32 cellular contexts compared by ENCODE assay signal in the genomic region with DNA sequence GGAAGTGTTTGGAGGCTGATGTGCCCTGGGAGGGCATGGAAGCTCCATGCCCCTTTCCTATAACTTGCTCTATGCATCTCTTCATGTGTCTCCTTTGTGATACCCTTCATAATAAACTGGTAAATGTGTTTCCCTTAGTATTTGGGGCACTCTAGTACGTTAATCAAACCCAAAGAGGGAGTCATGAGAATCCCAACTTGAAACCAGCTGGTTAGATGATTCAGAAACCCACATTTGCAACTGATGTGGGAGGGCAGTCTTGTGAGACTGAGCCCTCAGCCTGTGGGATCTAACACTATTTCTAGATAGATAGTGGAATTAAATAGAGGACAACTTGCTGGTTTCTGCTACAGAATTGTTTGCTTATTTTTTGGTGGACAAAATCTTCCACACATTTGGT. TPM values are rescaled to one million over a fixed set of nuclear protein-coding genes. Genes with fewer than 3 reads are reported as not detected.
DNase-seq lines count a peak whose midpoint lies in the region; ATAC-seq and TF ChIP-seq lines count a peak whose summit lies in the region.
"Had no signal": no experiment of that assay in that cellular context is flagged by ENCODE, and none has a peak within 500 bp of the region (broad histone marks: within the 10 kb centered on the region; RNA-seq: fewer than 3 reads in every experiment).

No MANE protein-coding gene starts in this region.

- H3K4me1 Mint-ChIP-seq in activated naive CD8-positive, alpha-beta T cell treated with anti-CD3 and anti-CD28 coated beads for 36 hours = peaks cover 9% of the 10 kb centered on the region
- H3K4me1 Mint-ChIP-seq: central memory CD8-positive, alpha-beta T cell; nephron progenitor cell had no signal

- TF ChIP-seq CTCF in osteoblast (IDR thresholded peaks at IDR 0.05; ENCODE audit: extremely low read depth, low read depth, low read length) (no peak), prostate gland (IDR thresholded peaks at IDR 0.05) (no peak), BE2C (IDR thresholded peaks at IDR 0.05; ENCODE audit: low read depth, low read length) (no peak)

- no peaks in the 10 kb centered on the region for H4K20me1 ChIP-seq in osteoblast (ENCODE audit: insufficient read depth, low read length)

- 69% methylated on average over 1 of the region's 1 CpG for WGBS in prostate gland

- H3K27ac Mint-ChIP-seq in activated naive CD8-positive, alpha-beta T cell treated with anti-CD3 and anti-CD28 coated beads for 36 hours = peak overlapping the region; percentile 31
- H3K27ac Mint-ChIP-seq: nephron progenitor cell had no signal

- H3K4me3 Mint-ChIP-seq in activated naive CD8-positive, alpha-beta T cell treated with anti-CD3 and anti-CD28 coated beads for 36 hours = no peak overlapping the region
- H3K4me3 Mint-ChIP-seq: activated T-cell treated with anti-CD3 and anti-CD28 coated beads, Interleukin-2, amount 50 U/mL, for 24 hours; central memory CD8-positive, alpha-beta T cell; nephron progenitor cell had no signal

- peak; percentile 74 for DNase-seq in HS-5 (ENCODE audit: low read depth)
- DNase-seq in activated naive CD8-positive, alpha-beta T cell treated with anti-CD3 and anti-CD28 coated beads for 36 hours = no peak
- DNase-seq in osteoblast (ENCODE audit: insufficient read length, low spot score, missing footprints) = no peak
- no peak for DNase-seq in prostate gland (ENCODE audit: low spot score)
- DNase-seq in BE2C = no peak
- DNase-seq: activated CD4-positive, alpha-beta T cell treated with anti-CD3 and anti-CD28 coated beads, Interleukin-2, amount 50 U/mL, for 1 hour; activated naive CD4-positive, alpha-beta T cell treated with Interleukin-2 at 50 U/mL for 16 hours; activated T-cell treated with anti-CD3 and anti-CD28 coated beads, Interleukin-2, amount 50 U/mL, for 24 hours; adrenal gland; dermis blood vessel endothelial cell; Karpas-422; mammary epithelial cell; MV-4-11; NCI-H1436; NCI-H2081; NCI-H526 treated with DMSO at 0.1 percent for 48 hours; nephron progenitor cell; stimulated activated CD4-positive, alpha-beta T cell treated with anti-CD3 and anti-CD28 coated beads, Interleukin-15, amount 100 ng/mL, for 24 hours; stimulated activated CD4-positive, alpha-beta T cell treated with anti-CD3 and anti-CD28 coated beads, Interleukin-4, amount 100 ng/mL, for 4 hours; T1000 had no signal

- H3K4me3 ChIP-seq in ACC112 (ENCODE audit: low read depth, low read length) (no peak overlapping the region; the same call in 1 of the 2 replicates), osteoblast (ENCODE audit: insufficient read depth, low read length) (no peak overlapping the region), prostate gland (no peak overlapping the region), BE2C (ENCODE audit: low read depth, low read length) (no peak overlapping the region)
- H3K4me3 ChIP-seq: adrenal gland, SJSA1 had no signal

- H3K4me1 ChIP-seq in ACC112 (ENCODE audit: control insufficient read depth, insufficient read depth, low read length, unreplicated experiment) (peaks cover 14% of the 10 kb centered on the region), osteoblast (ENCODE audit: insufficient read depth, low read length) (peaks cover 15% of the 10 kb centered on the region), prostate gland (replicated peaks) (no peaks in the 10 kb centered on the region), BE2C (no peaks in the 10 kb centered on the region)
- H3K4me1 ChIP-seq: adrenal gland, SJSA1 had no signal

- peak overlapping the region; percentile 8 for H3K4me2 ChIP-seq in osteoblast (ENCODE audit: insufficient read depth, low read length)

- H3K9me3 ChIP-seq in osteoblast (ENCODE audit: low read depth, low read length) (no peaks in the 10 kb centered on the region), prostate gland (no peaks in the 10 kb centered on the region), BE2C (no peaks in the 10 kb centered on the region)
- H3K9me3 ChIP-seq: adrenal gland, SJSA1 had no signal

- intact Hi-C loops in prostate gland (cut with DNase I) = no loop called here

- H3K9me3 Mint-ChIP-seq in activated naive CD8-positive, alpha-beta T cell treated with anti-CD3 and anti-CD28 coated beads for 36 hours = no peaks in the 10 kb centered on the region
- H3K9me3 Mint-ChIP-seq: activated T-cell treated with anti-CD3 and anti-CD28 coated beads, Interleukin-2, amount 50 U/mL, for 24 hours; central memory CD8-positive, alpha-beta T cell had no signal

- no peak for TF ChIP-seq POLR2A in prostate gland (IDR thresholded peaks at IDR 0.05)

- H3K79me2 ChIP-seq in ACC112 (ENCODE audit: control insufficient read depth, insufficient read depth, low read length, unreplicated experiment) (no peaks in the 10 kb centered on the region), osteoblast (ENCODE audit: insufficient read depth, low read length) (peaks cover 2% of the 10 kb centered on the region)

- no peaks in the 10 kb centered on the region for H3K27me3 ChIP-seq in ACC112 (ENCODE audit: insufficient read depth, low read length)
- H3K27me3 ChIP-seq in osteoblast (ENCODE audit: insufficient read depth, low read length) = no peaks in the 10 kb centered on the region
- H3K27me3 ChIP-seq in prostate gland (replicated peaks; ENCODE audit: insufficient read depth) = no peaks in the 10 kb centered on the region
- no peaks in the 10 kb centered on the region for H3K27me3 ChIP-seq in BE2C
- H3K27me3 ChIP-seq: adrenal gland, SJSA1 had no signal

- peak overlapping the region; percentile 92 for H3K27ac ChIP-seq in ACC112 (ENCODE audit: low read depth, low read length)
- H3K27ac ChIP-seq in osteoblast (ENCODE audit: low read depth, low read length) = peak overlapping the region; percentile 90
- H3K27ac ChIP-seq in prostate gland = no peak overlapping the region
- H3K27ac ChIP-seq: adrenal gland, C4-2B, SJSA1 had no signal

- H2AFZ ChIP-seq in ACC112 (ENCODE audit: low read length, unreplicated experiment) (peak overlapping the region; percentile 50), osteoblast (ENCODE audit: low read length) (peak overlapping the region; percentile 27)

- no peaks in the 10 kb centered on the region for H3K36me3 Mint-ChIP-seq in activated naive CD8-positive, alpha-beta T cell treated with anti-CD3 and anti-CD28 coated beads for 36 hours

- H3K27me3 Mint-ChIP-seq in activated naive CD8-positive, alpha-beta T cell treated with anti-CD3 and anti-CD28 coated beads for 36 hours = no peaks in the 10 kb centered on the region
- H3K27me3 Mint-ChIP-seq: activated T-cell treated with anti-CD3 and anti-CD28 coated beads, Interleukin-2, amount 50 U/mL, for 24 hours; central memory CD8-positive, alpha-beta T cell had no signal

- no peaks in the 10 kb centered on the region for H3K36me3 ChIP-seq in ACC112 (ENCODE audit: insufficient read depth, low read length)
- H3K36me3 ChIP-seq in osteoblast (ENCODE audit: insufficient read depth, low read length) = peaks cover 8% of the 10 kb centered on the region
- no peaks in the 10 kb centered on the region for H3K36me3 ChIP-seq in prostate gland
- no peaks in the 10 kb centered on the region for H3K36me3 ChIP-seq in BE2C
- H3K36me3 ChIP-seq: adrenal gland, SJSA1 had no signal

- no peak for ATAC-seq in HG02840 (IDR thresholded peaks at IDR 0.05; ENCODE audit: low FRiP score, unreplicated experiment)
- ATAC-seq: HCT116, Panc1 had no signal

RNA-seq across cellular contexts. Expression of a gene that starts 20.3 kb away (rescaled TPM):
- total RNA-seq in activated naive CD8-positive, alpha-beta T cell treated with anti-CD3 and anti-CD28 coated beads for 36 hours = not detected
- total RNA-seq in osteoblast (6.9 and 11.5 TPM in 2 replicates), prostate gland (1 to 10 TPM in 1 of 2 donors, not detected in 1; 2.5 TPM)
- not detected for polyA plus RNA-seq in BE2C (2012; ENCODE audit: insufficient read depth, insufficient read length, low read depth)
- total RNA-seq: G401, mammary epithelial cell, osteocyte, SJSA1, temporal lobe, urinary bladder had no signal
- polyA plus RNA-seq: AG04450, mammary epithelial cell, urinary bladder had no signal

Comparison
In these comparisons a context has a peak if more than half of its experiments do, and no peak if none do; other contexts are left out.
1. H3K27ac ChIP-seq: peak in ACC112 (single experiment) and osteoblast (single experiment); none in prostate gland (0 of 2).